ENCODE assay signal across 11 cellular contexts in the genomic region with DNA sequence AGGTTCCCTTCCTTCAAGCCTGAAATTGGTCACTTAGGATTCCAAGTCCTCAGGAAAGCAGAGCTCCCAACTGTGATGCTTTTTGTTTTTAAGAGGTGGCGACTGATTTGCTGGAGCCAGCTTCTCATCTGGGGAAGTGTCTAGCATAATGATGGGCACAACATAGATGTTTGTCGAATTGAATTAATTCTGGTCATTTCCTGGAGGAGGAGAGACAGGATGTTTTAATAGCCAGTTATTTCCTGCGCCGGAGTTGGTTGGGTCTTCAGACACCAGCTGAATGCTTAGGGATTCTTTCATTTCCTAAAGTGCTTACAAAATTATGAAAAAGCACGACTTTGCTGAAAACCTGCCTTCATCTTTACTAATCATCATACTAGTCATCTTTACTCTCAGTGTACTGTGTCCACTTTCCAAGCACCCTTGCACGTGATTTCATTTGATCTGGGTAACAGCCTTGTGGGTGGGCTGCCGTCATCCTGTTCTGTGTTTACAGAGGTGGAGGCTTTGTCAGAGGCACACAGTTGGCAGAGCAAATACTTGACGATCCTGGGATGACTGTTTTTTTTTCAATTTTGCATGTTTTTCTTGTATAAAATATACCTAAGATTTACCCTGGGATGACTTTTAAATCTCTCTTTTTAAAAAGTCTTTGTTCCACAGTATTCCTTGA. TPM values are rescaled to one million over a fixed set of nuclear protein-coding genes. Genes with fewer than 3 reads are reported as not detected.
DNase-seq lines count a peak whose midpoint lies in the region; ATAC-seq and TF ChIP-seq lines count a peak whose summit lies in the region.
"Had no signal": no experiment of that assay in that cellular context is flagged by ENCODE, and none has a peak within 500 bp of the region (broad histone marks: within the 10 kb centered on the region; RNA-seq: fewer than 3 reads in every experiment).

No MANE protein-coding gene starts in this region.

- H3K9me3 Mint-ChIP-seq in naive thymus-derived CD8-positive, alpha-beta T cell = peaks cover 0 to 1% (median 0%) of the 10 kb centered on the region in 9 donors

- H3K9me3 ChIP-seq in SK-N-SH (no peaks in the 10 kb centered on the region), tibial artery (no peaks in the 10 kb centered on the region)
- H3K9me3 ChIP-seq: mucosa of descending colon had no signal

- H3K4me2 ChIP-seq in SK-N-SH = peak overlapping the region; percentile 27; the same call in 1 of the 2 replicates

- peaks cover 4% of the 10 kb centered on the region for H3F3A ChIP-seq in SK-N-SH (replicated peaks; ENCODE audit: insufficient read depth)

- no peaks in the 10 kb centered on the region for H3K9me2 ChIP-seq in SK-N-SH

- no peak for TF ChIP-seq EP300 in SK-N-SH (IDR thresholded peaks at IDR 0.05; ENCODE audit: borderline replicate concordance in 1 of 2, low read depth in 1 of 2, low read length in 1 of 2)

- no peak overlapping the region for H2AFZ ChIP-seq in SK-N-SH (ENCODE audit: low read depth)

- TF ChIP-seq RAD21 in SK-N-SH (IDR thresholded peaks at IDR 0.05; ENCODE audit: low read length) = no peak

- H4K20me1 ChIP-seq in SK-N-SH (ENCODE audit: insufficient read depth) = peaks cover 37% of the 10 kb centered on the region; the same call in 1 of the 2 replicates

- no peak for ATAC-seq in SK-N-SH treated with all-trans-retinoic acid at 6 μM for 48 hours
- ATAC-seq in naive thymus-derived CD8-positive, alpha-beta T cell = peak; percentile 77 to 96
- ATAC-seq: mucosa of descending colon had no signal

- TF ChIP-seq CTCF in SK-N-SH (IDR thresholded peaks at IDR 0.05) (no peak), astrocyte of the spinal cord (IDR thresholded peaks at IDR 0.05; ENCODE audit: low read depth, low read length) (no peak), tibial artery (IDR thresholded peaks at IDR 0.05) (no peak)

- WGBS in SK-N-SH (ENCODE audit: low lambda C conversion rate) = 72% methylated on average over 8 of the region's 8 CpGs

- DNase-seq in SK-N-SH = no peak
- peak; percentile 56 for DNase-seq in NCI-H1092 (lab: John Stamatoyannopoulos, UW)
- DNase-seq in astrocyte of the spinal cord (ENCODE audit: low read depth, low spot score) = peak; percentile 81
- peak in 6 of 10 donors; percentile 6 to 66 (median 56) for DNase-seq in naive thymus-derived CD8-positive, alpha-beta T cell
- DNase-seq in NOMO-1 treated with DMSO at 0.1 percent for 48 hours (lab: John Stamatoyannopoulos, UW; ENCODE audit: unreplicated experiment) = no peak
- no peak for DNase-seq in tibial artery
- no peak for DNase-seq in GM03348 (ENCODE audit: low spot score)
- DNase-seq: cortex of kidney, mucosa of descending colon, NCI-H1105 treated with DMSO at 0.1 percent for 48 hours had no signal

- no peak overlapping the region for H3K27ac ChIP-seq in SK-N-SH (ENCODE audit: low read depth in 2 of 2, low read length in 1 of 2)
- H3K27ac ChIP-seq in tibial artery = no peak overlapping the region

- peak overlapping the region in 8 of 10 donors; percentile 15 to 92 (median 64) for H3K27ac Mint-ChIP-seq in naive thymus-derived CD8-positive, alpha-beta T cell

- H3K4me3 ChIP-seq in SK-N-SH (ENCODE audit: low read depth in 2 of 2, low read length in 1 of 2) (no peak overlapping the region), astrocyte of the spinal cord (ENCODE audit: low read depth, low read length) (peak overlapping the region; percentile 1), tibial artery (no peak overlapping the region)
- H3K4me3 ChIP-seq: mucosa of descending colon had no signal

- CTCF ChIA-PET in SK-N-SH (lab: Yijun Ruan, JAX) = interaction anchor here (6.5 kb wide), 1 partner anchor 98 kb away, joined by 142 read pairs; the partner anchor contains the start of gene HGFAC

- H3K9ac ChIP-seq in SK-N-SH = no peak overlapping the region

- in situ Hi-C loops in astrocyte of the spinal cord (cut with HindIII; ENCODE audit: low sequenced_read_pairs) = no loop called here

- POLR2A ChIA-PET in SK-N-SH (lab: Yijun Ruan, JAX) = no interaction called here
- POLR2A ChIA-PET in naive thymus-derived CD8-positive, alpha-beta T cell (lab: Charles Lee) = no interaction called here

- peak overlapping the region; percentile 8 to 70 (median 51) for H3K4me3 Mint-ChIP-seq in naive thymus-derived CD8-positive, alpha-beta T cell

- intact Hi-C loops in tibial artery (cut with DNase I; ENCODE audit: low total_unique reads) = no loop called here

- no peaks in the 10 kb centered on the region for H3K36me3 Mint-ChIP-seq in naive thymus-derived CD8-positive, alpha-beta T cell

- no peaks in the 10 kb centered on the region for H3K36me3 ChIP-seq in SK-N-SH (replicated peaks in 1 of 2; ENCODE audit: control insufficient read depth in 1 of 2, insufficient read depth in 2 of 2, low read length in 1 of 2)
- H3K36me3 ChIP-seq in tibial artery = peaks cover 0 to 17% (median 0%) of the 10 kb centered on the region in 3 donors

- peaks cover 0 to 9% (median 5%) of the 10 kb centered on the region in 5 donors for H3K27me3 Mint-ChIP-seq in naive thymus-derived CD8-positive, alpha-beta T cell

- no peaks in the 10 kb centered on the region for H3K27me3 ChIP-seq in SK-N-SH (ENCODE audit: insufficient read depth)
- H3K27me3 ChIP-seq in tibial artery = no peaks in the 10 kb centered on the region

- H3K4me1 Mint-ChIP-seq in naive thymus-derived CD8-positive, alpha-beta T cell = peaks cover 14 to 37% (median 25%) of the 10 kb centered on the region in 4 donors

- peaks cover 46% of the 10 kb centered on the region for H3K79me2 ChIP-seq in SK-N-SH (ENCODE audit: insufficient read depth)

- H3K4me1 ChIP-seq in SK-N-SH (ENCODE audit: control insufficient read depth in 1 of 2, insufficient read depth in 2 of 2, low read depth in 1 of 2, low read length in 1 of 2) (no peaks in the 10 kb centered on the region; a peak in 2 of 4 replicates), tibial artery (peaks cover 0 to 3% (median 0%) of the 10 kb centered on the region in 4 donors)

TF ChIP-seq in SK-N-SH, 30 proteins besides CTCF, POLR2A, EP300 and RAD21 (continues in another document):
- no peak for TF ChIP-seq TAF1 (IDR thresholded peaks at IDR 0.05; ENCODE audit: borderline replicate concordance, low read depth, low read length)
- TF ChIP-seq SMC3 (IDR thresholded peaks at IDR 0.05; ENCODE audit: low read depth, low read length) = no peak
- TF ChIP-seq RCOR1 (IDR thresholded peaks at IDR 0.05; ENCODE audit: low read length) = no peak
- no peak for TF ChIP-seq ZBTB33 (IDR thresholded peaks at IDR 0.05; ENCODE audit: borderline replicate concordance, low read depth)
- no peak for TF ChIP-seq TEAD4 (IDR thresholded peaks at IDR 0.05; ENCODE audit: borderline replicate concordance, insufficient read depth)
- TF ChIP-seq YY1 (IDR thresholded peaks at IDR 0.05; ENCODE audit: low read depth) = no peak

TF ChIP-seq in SK-N-SH treated with all-trans-retinoic acid at 6 μM for 48 hours, 23 proteins besides CTCF, POLR2A, EP300 and RAD21 (continues in another document):
- no peak for TF ChIP-seq CSDC2 (CRISPR knock-in tag; IDR thresholded peaks at IDR 0.05)
- no peak for TF ChIP-seq TOX (CRISPR knock-in tag; IDR thresholded peaks at IDR 0.05; ENCODE audit: borderline replicate concordance)
- TF ChIP-seq CREB5 (CRISPR knock-in tag; IDR thresholded peaks at IDR 0.05; ENCODE audit: low read depth) = no peak
- TF ChIP-seq ZC3H10 (CRISPR knock-in tag; IDR thresholded peaks at IDR 0.05) = no peak
- no peak for TF ChIP-seq ZNF70 (CRISPR knock-in tag; IDR thresholded peaks at IDR 0.05)
- TF ChIP-seq SNAI2 (CRISPR knock-in tag; IDR thresholded peaks at IDR 0.05) = no peak
- no peak for TF ChIP-seq POU6F1 (CRISPR knock-in tag; IDR thresholded peaks at IDR 0.05; ENCODE audit: borderline replicate concordance, low read depth)
- TF ChIP-seq, protein P1, sequence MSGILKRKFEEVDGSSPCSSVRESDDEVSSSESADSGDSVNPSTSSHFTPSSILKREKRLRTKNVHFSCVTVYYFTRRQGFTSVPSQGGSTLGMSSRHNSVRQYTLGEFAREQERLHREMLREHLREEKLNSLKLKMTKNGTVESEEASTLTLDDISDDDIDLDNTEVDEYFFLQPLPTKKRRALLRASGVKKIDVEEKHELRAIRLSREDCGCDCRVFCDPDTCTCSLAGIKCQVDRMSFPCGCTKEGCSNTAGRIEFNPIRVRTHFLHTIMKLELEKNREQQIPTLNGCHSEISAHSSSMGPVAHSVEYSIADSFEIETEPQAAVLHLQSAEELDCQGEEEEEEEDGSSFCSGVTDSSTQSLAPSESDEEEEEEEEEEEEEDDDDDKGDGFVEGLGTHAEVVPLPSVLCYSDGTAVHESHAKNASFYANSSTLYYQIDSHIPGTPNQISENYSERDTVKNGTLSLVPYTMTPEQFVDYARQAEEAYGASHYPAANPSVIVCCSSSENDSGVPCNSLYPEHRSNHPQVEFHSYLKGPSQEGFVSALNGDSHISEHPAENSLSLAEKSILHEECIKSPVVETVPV (CRISPR knock-in tag; IDR thresholded peaks at IDR 0.05) = no peak
- TF ChIP-seq BACH2 (CRISPR knock-in tag; IDR thresholded peaks at IDR 0.05; ENCODE audit: borderline replicate concordance) = no peak

RNA-seq across cellular contexts. Expression of gene RGS12, which starts 49.5 kb away (rescaled TPM):
- polyA plus RNA-seq in SK-N-SH (2012; rRNA removed) = 11.4 and 18.4 TPM in 2 replicates
- 7.2 and 9.5 TPM in 2 replicates for polyA plus RNA-seq in SK-N-SH (2012; cell fraction: cytosol; rRNA removed)
- 50.2 and 78.3 TPM in 2 replicates for polyA plus RNA-seq in SK-N-SH (2012; cell fraction: nucleus; rRNA removed)
- total RNA-seq in naive thymus-derived CD8-positive, alpha-beta T cell = 1 to 10 TPM; 1.2 to 1.6 TPM
- 1 to 10 TPM; 2.0 to 2.6 (median 2.1) TPM for polyA plus RNA-seq in naive thymus-derived CD8-positive, alpha-beta T cell

Comparison
In these comparisons a context has a peak if more than half of its experiments do, and no peak if none do; other contexts are left out.
1. DNase-seq: peak in NCI-H1092 (single experiment), astrocyte of the spinal cord (single experiment) and naive thymus-derived CD8-positive, alpha-beta T cell (6 of 10); none in SK-N-SH (single experiment), NOMO-1 treated with DMSO at 0.1 percent for 48 hours (single experiment), tibial artery (0 of 2) and GM03348 (single experiment).